In genomic region chr10:76035728-76036409, GRCh38 we compare ENCODE assay signal across 8 cellular contexts.
DNase-seq lines count a peak whose midpoint lies in the region; ATAC-seq, FAIRE-seq and TF ChIP-seq lines count a peak whose summit lies in the region.
"Had no signal": no experiment of that assay in that cellular context is flagged by ENCODE, and none has a peak within 500 bp of the region (broad histone marks: within the 10 kb centered on the region; RNA-seq: fewer than 3 reads in every experiment).

No MANE protein-coding gene starts in this region.

- no peak for TF ChIP-seq POLR2A in GM12891 (IDR thresholded peaks at IDR 0.05; ENCODE audit: low read depth, low read length)

- H3K27ac ChIP-seq in brain microvascular endothelial cell: no peak overlapping the region
- no peak overlapping the region for H3K27ac ChIP-seq in left lung
- H3K27ac ChIP-seq in thoracic aorta: peak overlapping the region; percentile 57 to 61

- H3K4me1 ChIP-seq in left lung (peaks cover 6 to 32% of the 10 kb centered on the region in 2 donors), thoracic aorta (ENCODE audit: control insufficient read depth in 1 of 2, low read depth in 2 of 2) (peaks cover 14 to 40% of the 10 kb centered on the region in 2 donors)

- peak overlapping the region; percentile 28 for H3K4me3 ChIP-seq in brain microvascular endothelial cell (ENCODE audit: low read depth, low read length)
- no peak overlapping the region for H3K4me3 ChIP-seq in left lung
- H3K4me3 ChIP-seq in thoracic aorta: peak overlapping the region; percentile 58

- ATAC-seq in HG02852 (IDR thresholded peaks at IDR 0.05; ENCODE audit: unreplicated experiment) (peak; percentile 16), left lung (peak; percentile 16), thoracic aorta (ENCODE audit: insufficient number of reproducible peaks, low FRiP score, low read depth) (no peak)
- ATAC-seq in activated naive CD4-positive, alpha-beta T cell treated with anti-CD3 and anti-CD28 coated beads, Interleukin-2, amount 50 U/mL, for 72 hours: no peak
- ATAC-seq: stimulated activated memory B cell treated with anti-CD40 and anti-IgM and Interleukin-4, amounts not matched to agents 10 μg/mL and 1 μg/mL and 100 μg/mL, for 72 hours had no signal

- peaks cover 0 to 5% of the 10 kb centered on the region in 2 donors for H3K36me3 Mint-ChIP-seq in activated naive CD4-positive, alpha-beta T cell treated with anti-CD3 and anti-CD28 coated beads, Interleukin-2, amount 50 U/mL, for 72 hours
- H3K36me3 Mint-ChIP-seq: stimulated activated memory B cell treated with anti-CD40 and anti-IgM and Interleukin-4, amounts not matched to agents 10 μg/mL and 1 μg/mL and 100 μg/mL, for 72 hours had no signal

- peaks cover 11 to 14% of the 10 kb centered on the region in 2 donors for H3K9me3 Mint-ChIP-seq in activated naive CD4-positive, alpha-beta T cell treated with anti-CD3 and anti-CD28 coated beads, Interleukin-2, amount 50 U/mL, for 72 hours

- DNase-seq in brain microvascular endothelial cell (no peak), left lung (no peak), thoracic aorta (ENCODE audit: low spot score) (no peak), ACHN (no peak), GM12891 (ENCODE audit: insufficient read length, low spot score) (no peak)
- DNase-seq in activated naive CD4-positive, alpha-beta T cell treated with anti-CD3 and anti-CD28 coated beads, Interleukin-2, amount 50 U/mL, for 72 hours (ENCODE audit: low spot score in 2 of 2): no peak

- FAIRE-seq in GM12891 (lab: Jason Lieb, UNC): no peak

- H3K27ac Mint-ChIP-seq in activated naive CD4-positive, alpha-beta T cell treated with anti-CD3 and anti-CD28 coated beads, Interleukin-2, amount 50 U/mL, for 72 hours: no peak overlapping the region
- H3K27ac Mint-ChIP-seq: stimulated activated memory B cell treated with anti-CD40 and anti-IgM and Interleukin-4, amounts not matched to agents 10 μg/mL and 1 μg/mL and 100 μg/mL, for 72 hours had no signal

- in situ Hi-C loops in brain microvascular endothelial cell (cut with HindIII; ENCODE audit: low pct_ligation_motif_present, low sequenced_read_pairs): no loop called here
- in situ Hi-C loops in ACHN (cut with HindIII; ENCODE audit: low pct_ligation_motif_present, low pct_unique_long_range_greater_than_20kb, low sequenced_read_pairs): loop anchor here (25.0 kb wide), 1 partner anchor 276 kb away; no protein-coding TSS in a partner anchor

- intact Hi-C loops in left lung (cut with DNase I): loop anchor here in 1 of 2 donors (5.0 kb wide), 1 partner anchor 639 kb away; no protein-coding TSS in a partner anchor

- H3K9me3 ChIP-seq in left lung (peaks cover 0 to 15% of the 10 kb centered on the region in 2 donors), thoracic aorta (peaks cover 7% of the 10 kb centered on the region)

- no peak for TF ChIP-seq CTCF in brain microvascular endothelial cell (IDR thresholded peaks at IDR 0.05; ENCODE audit: low read depth, low read length, missing control alignments)
- TF ChIP-seq CTCF in left lung (IDR thresholded peaks at IDR 0.05): no peak
- no peak for TF ChIP-seq CTCF in thoracic aorta (IDR thresholded peaks at IDR 0.05)

- no peaks in the 10 kb centered on the region for H3K27me3 ChIP-seq in brain microvascular endothelial cell (replicated peaks)
- no peaks in the 10 kb centered on the region for H3K27me3 ChIP-seq in left lung
- H3K27me3 ChIP-seq in thoracic aorta (replicated peaks; ENCODE audit: insufficient read depth): no peaks in the 10 kb centered on the region

- H3K36me3 ChIP-seq in brain microvascular endothelial cell (replicated peaks) (no peaks in the 10 kb centered on the region), left lung (peaks cover 0 to 5% of the 10 kb centered on the region in 2 donors), thoracic aorta (no peaks in the 10 kb centered on the region)

TF ChIP-seq in GM12891, 5 proteins besides CTCF, POLR2A, EP300 and RAD21:
- TF ChIP-seq POU2F2 (IDR thresholded peaks at IDR 0.05; ENCODE audit: low read depth, low read length) (no peak), POLR2AphosphoS5 (IDR thresholded peaks at IDR 0.05; ENCODE audit: low read depth, low read length) (no peak), TAF1 (IDR thresholded peaks at IDR 0.05; ENCODE audit: low read depth, low read length) (no peak), PAX5 (IDR thresholded peaks at IDR 0.05; ENCODE audit: insufficient read depth, low read length, severe bottlenecking) (no peak), SPI1 (IDR thresholded peaks at IDR 0.05; ENCODE audit: low read depth, low read length) (no peak)

Comparison
In these comparisons a context has a peak if more than half of its experiments do, and no peak if none do; other contexts are left out.
1. ATAC-seq: peak in HG02852 (single experiment) and left lung (single experiment); none in thoracic aorta (single experiment) and activated naive CD4-positive, alpha-beta T cell treated with anti-CD3 and anti-CD28 coated beads, Interleukin-2, amount 50 U/mL, for 72 hours (0 of 2).
2. H3K27ac ChIP-seq: peak in thoracic aorta (2 of 2); none in brain microvascular endothelial cell (single experiment) and left lung (0 of 2).
3. H3K4me3 ChIP-seq: peak in brain microvascular endothelial cell (single experiment) and thoracic aorta (single experiment); none in left lung (0 of 2).